Comparison of ENCODE assay signal across 2 cellular contexts in genomic region chr7:139004321-139005075, GRCh38.
TF ChIP-seq lines count a peak whose summit lies in the region.

No MANE protein-coding gene starts in this region.

TF ChIP-seq in HEK293, 187 proteins besides CTCF, POLR2A, EP300 and RAD21 (continues in another document):
- 0 out of 2 replicates have a peak, but pooled peaks have one; percentile 21 for TF ChIP-seq ZNF558 (tag by site-specific recombination; IDR thresholded peaks at IDR 0.05)
- TF ChIP-seq ZNF629 (tag by site-specific recombination; IDR thresholded peaks at IDR 0.05), result no peak
- TF ChIP-seq ZNF837 (tag by site-specific recombination; IDR thresholded peaks at IDR 0.05), result no peak
- TF ChIP-seq ZNF544 (tag by site-specific recombination; IDR thresholded peaks at IDR 0.05), result no peak
- TF ChIP-seq ZNF529 (tag by site-specific recombination; IDR thresholded peaks at IDR 0.05; ENCODE audit: insufficient replicate concordance), result peak; percentile 41
- no peak for TF ChIP-seq ZNF76 (tag by site-specific recombination; IDR thresholded peaks at IDR 0.05; ENCODE audit: borderline replicate concordance, low read depth)
- no peak for TF ChIP-seq YY1 (tag by site-specific recombination; IDR thresholded peaks at IDR 0.05)
- peak; percentile 37; the same call in 1 of the 2 replicates for TF ChIP-seq ZNF549 (tag by site-specific recombination; IDR thresholded peaks at IDR 0.05)
- TF ChIP-seq, protein P1, sequence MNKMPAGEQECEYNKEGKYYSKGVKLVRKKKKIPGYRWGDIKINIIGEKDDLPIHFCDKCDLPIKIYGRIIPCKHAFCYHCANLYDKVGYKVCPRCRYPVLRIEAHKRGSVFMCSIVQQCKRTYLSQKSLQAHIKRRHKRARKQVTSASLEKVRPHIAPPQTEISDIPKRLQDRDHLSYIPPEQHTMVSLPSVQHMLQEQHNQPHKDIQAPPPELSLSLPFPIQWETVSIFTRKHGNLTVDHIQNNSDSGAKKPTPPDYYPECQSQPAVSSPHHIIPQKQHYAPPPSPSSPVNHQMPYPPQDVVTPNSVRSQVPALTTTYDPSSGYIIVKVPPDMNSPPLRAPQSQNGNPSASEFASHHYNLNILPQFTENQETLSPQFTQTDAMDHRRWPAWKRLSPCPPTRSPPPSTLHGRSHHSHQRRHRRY (tag by site-specific recombination; IDR thresholded peaks at IDR 0.05), result no peak
- TF ChIP-seq ZNF660 (tag by site-specific recombination; IDR thresholded peaks at IDR 0.05), result peak; percentile 30; the same call in 1 of the 2 replicates
- no peak for TF ChIP-seq ZNF114 (tag by site-specific recombination; IDR thresholded peaks at IDR 0.05)
- no peak for TF ChIP-seq GLI2 (tag by site-specific recombination; IDR thresholded peaks at IDR 0.05; ENCODE audit: borderline replicate concordance, low read depth)
- no peak; the same call in 1 of the 2 replicates for TF ChIP-seq ZNF112 (tag by site-specific recombination; IDR thresholded peaks at IDR 0.05)
- TF ChIP-seq ZNF324 (tag by site-specific recombination; IDR thresholded peaks at IDR 0.05), result no peak
- TF ChIP-seq ZNF157 (tag by site-specific recombination; IDR thresholded peaks at IDR 0.05), result no peak
- peak; percentile 87; the same call in 1 of the 2 replicates for TF ChIP-seq ZNF626 (tag by site-specific recombination; IDR thresholded peaks at IDR 0.05)
- TF ChIP-seq ZBTB48 (tag by site-specific recombination; IDR thresholded peaks at IDR 0.05), result no peak
- no peak for TF ChIP-seq ZFP3 (tag by site-specific recombination; IDR thresholded peaks at IDR 0.05; ENCODE audit: low read depth)
- no peak for TF ChIP-seq ZNF561 (tag by site-specific recombination; IDR thresholded peaks at IDR 0.05; ENCODE audit: borderline replicate concordance)
- peak; percentile 66 for TF ChIP-seq ZNF26 (tag by site-specific recombination; IDR thresholded peaks at IDR 0.05)
- TF ChIP-seq REPIN1 (tag by site-specific recombination; IDR thresholded peaks at IDR 0.05; ENCODE audit: low read depth), result no peak
- no peak for TF ChIP-seq ZNF621 (tag by site-specific recombination; IDR thresholded peaks at IDR 0.05)
- no peak for TF ChIP-seq MZF1 (tag by site-specific recombination; IDR thresholded peaks at IDR 0.05; ENCODE audit: borderline replicate concordance)
- TF ChIP-seq ZNF350 (tag by site-specific recombination; IDR thresholded peaks at IDR 0.05), result no peak
- TF ChIP-seq ZNF202 (tag by site-specific recombination; IDR thresholded peaks at IDR 0.05; ENCODE audit: borderline replicate concordance), result no peak
- TF ChIP-seq ZNF670 (tag by site-specific recombination; IDR thresholded peaks at IDR 0.05; ENCODE audit: low read depth), result no peak
- TF ChIP-seq SETDB1 (IDR thresholded peaks at IDR 0.05; ENCODE audit: insufficient read length, low read length), result peak; percentile 98
- TF ChIP-seq ZNF266 (tag by site-specific recombination; IDR thresholded peaks at IDR 0.05; ENCODE audit: low read depth), result no peak
- no peak for TF ChIP-seq KLF7 (tag by site-specific recombination; IDR thresholded peaks at IDR 0.05; ENCODE audit: borderline replicate concordance)
- TF ChIP-seq ZNF341 (tag by site-specific recombination; IDR thresholded peaks at IDR 0.05; ENCODE audit: low read depth), result no peak
- no peak for TF ChIP-seq ZSCAN23 (tag by site-specific recombination; IDR thresholded peaks at IDR 0.05)
- no peak for TF ChIP-seq ZNF239 (tag by site-specific recombination; IDR thresholded peaks at IDR 0.05)
- TF ChIP-seq TSHZ1 (tag by site-specific recombination; IDR thresholded peaks at IDR 0.05; ENCODE audit: borderline replicate concordance), result no peak
- TF ChIP-seq ZNF596 (tag by site-specific recombination; IDR thresholded peaks at IDR 0.05), result no peak
- no peak for TF ChIP-seq ZSCAN16 (tag by site-specific recombination; IDR thresholded peaks at IDR 0.05)
- no peak for TF ChIP-seq ZNF560 (tag by site-specific recombination; IDR thresholded peaks at IDR 0.05; ENCODE audit: borderline replicate concordance)
- TF ChIP-seq ZNF571 (tag by site-specific recombination; IDR thresholded peaks at IDR 0.05), result no peak

TF ChIP-seq in K562, 482 proteins besides CTCF, POLR2A, EP300 and RAD21:
- TF ChIP-seq, protein P2, sequence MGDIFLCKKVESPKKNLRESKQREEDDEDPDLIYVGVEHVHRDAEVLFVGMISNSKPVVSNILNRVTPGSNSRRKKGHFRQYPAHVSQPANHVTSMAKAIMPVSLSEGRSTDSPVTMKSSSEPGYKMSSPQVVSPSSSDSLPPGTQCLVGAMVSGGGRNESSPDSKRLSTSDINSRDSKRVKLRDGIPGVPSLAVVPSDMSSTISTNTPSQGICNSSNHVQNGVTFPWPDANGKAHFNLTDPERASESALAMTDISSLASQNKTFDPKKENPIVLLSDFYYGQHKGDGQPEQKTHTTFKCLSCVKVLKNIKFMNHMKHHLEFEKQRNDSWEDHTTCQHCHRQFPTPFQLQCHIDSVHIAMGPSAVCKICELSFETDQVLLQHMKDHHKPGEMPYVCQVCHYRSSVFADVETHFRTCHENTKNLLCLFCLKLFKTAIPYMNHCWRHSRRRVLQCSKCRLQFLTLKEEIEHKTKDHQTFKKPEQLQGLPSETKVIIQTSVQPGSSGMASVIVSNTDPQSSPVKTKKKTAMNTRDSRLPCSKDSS (IDR thresholded peaks at IDR 0.05; ENCODE audit: low read depth, partially characterized antibody), result peak; percentile 23
- no peak for TF ChIP-seq TAF15 (IDR thresholded peaks at IDR 0.05; ENCODE audit: low read depth, low read length)
- peak; percentile 72; the same call in 1 of the 2 replicates for TF ChIP-seq TRIM28 (IDR thresholded peaks at IDR 0.05)
- peak in 1 of 2 experiments; percentile 75; a peak in 2 of 3 replicates for TF ChIP-seq CBX3 (IDR thresholded peaks at IDR 0.05; ENCODE audit: borderline replicate concordance in 1 of 2, low read length in 2 of 2)
- peak in 1 of 2 experiments; percentile 41; a peak in 1 of 4 replicates for TF ChIP-seq TRIM24 (IDR thresholded peaks at IDR 0.05)
- no peak for TF ChIP-seq ZNF766 (CRISPR knock-in tag; conservative IDR thresholded peaks at IDR 0.05)
